8 cellular contexts compared by ENCODE assay signal in the genomic region with DNA sequence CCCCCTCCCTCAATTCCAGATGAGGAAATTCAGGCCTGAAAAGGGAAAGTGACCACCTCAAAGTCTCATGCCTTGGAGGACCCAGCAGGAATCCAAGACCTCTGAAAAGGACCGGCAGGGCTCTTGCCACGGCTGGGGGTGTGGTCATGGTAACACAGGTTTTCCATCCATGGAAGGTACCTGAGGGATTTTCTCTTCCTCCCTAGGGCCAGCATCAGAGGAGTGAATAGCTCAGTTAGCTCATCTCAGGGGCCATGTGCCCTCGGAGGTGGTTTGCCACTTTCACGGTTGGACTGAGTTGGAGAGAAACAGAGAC.
DNase-seq lines count a peak whose midpoint lies in the region; ATAC-seq, FAIRE-seq and TF ChIP-seq lines count a peak whose summit lies in the region.

No MANE protein-coding gene starts in this region.

- peak overlapping the region; percentile 72 for H3K4me3 ChIP-seq in MM.1S (ENCODE audit: low read length)
- H3K4me3 ChIP-seq in epithelial cell of esophagus (ENCODE audit: low read length) = peak overlapping the region; percentile 37
- peak overlapping the region; percentile 51 for H3K4me3 ChIP-seq in skeletal muscle cell (ENCODE audit: low read depth, low read length)

- H2AFZ ChIP-seq in MM.1S (ENCODE audit: low read length) = 0 out of 2 replicates have a peak overlapping the region, but pooled peaks have one; percentile 39

- H3K9ac ChIP-seq in MM.1S (ENCODE audit: low read length) = peak overlapping the region; percentile 59

- ATAC-seq in HG03097 (IDR thresholded peaks at IDR 0.05; ENCODE audit: low FRiP score, unreplicated experiment) = no peak

- peaks cover 48% of the 10 kb centered on the region for H3K4me1 ChIP-seq in MM.1S (ENCODE audit: low read length)

- H3K36me3 ChIP-seq in MM.1S (replicated peaks; ENCODE audit: insufficient read depth, low read length) = no peaks in the 10 kb centered on the region

- H3K27ac ChIP-seq in MM.1S (ENCODE audit: low read length) = peak overlapping the region; percentile 74; the same call in 1 of the 2 replicates

- H3F3A ChIP-seq in MM.1S (ENCODE audit: insufficient read depth, low read length) = peaks cover 62% of the 10 kb centered on the region

- H4K20me1 ChIP-seq in MM.1S (ENCODE audit: insufficient read depth, low read length) = no peaks in the 10 kb centered on the region

- H3K4me2 ChIP-seq in MM.1S (ENCODE audit: low read depth, low read length) = peak overlapping the region; percentile 80

- no peaks in the 10 kb centered on the region for H3K9me3 ChIP-seq in MM.1S (replicated peaks; ENCODE audit: insufficient read depth, low read length)

- peaks cover 47% of the 10 kb centered on the region for H3K79me2 ChIP-seq in MM.1S (ENCODE audit: low read length)

- H3K9me2 ChIP-seq in MM.1S (replicated peaks; ENCODE audit: insufficient read depth, low read length) = no peaks in the 10 kb centered on the region

- DNase-seq in GM18507 (ENCODE audit: extremely low spot score, insufficient read length, low read depth) = no peak
- DNase-seq in MM.1S = no peak
- peak; percentile 50 for DNase-seq in epithelial cell of esophagus (ENCODE audit: low read depth)
- DNase-seq in skeletal muscle cell (ENCODE audit: low read depth) = no peak
- no peak for DNase-seq in stimulated activated CD4-positive, alpha-beta T cell treated with anti-CD3 and anti-CD28 coated beads, Interleukin-1b, Interleukin-23, amount 100 ng/mL, for 48 hours
- no peak for DNase-seq in activated CD8-positive, alpha-beta memory T cell treated with anti-CD3 and anti-CD28 coated beads for 24 hours
- no peak for DNase-seq in DMS153 (lab: John Stamatoyannopoulos, UW)

- no peaks in the 10 kb centered on the region for H3K27me3 ChIP-seq in MM.1S (replicated peaks; ENCODE audit: insufficient read depth, low read length)

- TF ChIP-seq CTCF in MM.1S (IDR thresholded peaks at IDR 0.05; ENCODE audit: low read length) (no peak), epithelial cell of esophagus (IDR thresholded peaks at IDR 0.05; ENCODE audit: insufficient read depth, low read depth, low read length, missing control alignments) (no peak)

- peak; percentile 92 for FAIRE-seq in GM18507 (lab: Jason Lieb, UNC)
